Comparison of ENCODE assay signal across 8 cellular contexts in the genomic region with DNA sequence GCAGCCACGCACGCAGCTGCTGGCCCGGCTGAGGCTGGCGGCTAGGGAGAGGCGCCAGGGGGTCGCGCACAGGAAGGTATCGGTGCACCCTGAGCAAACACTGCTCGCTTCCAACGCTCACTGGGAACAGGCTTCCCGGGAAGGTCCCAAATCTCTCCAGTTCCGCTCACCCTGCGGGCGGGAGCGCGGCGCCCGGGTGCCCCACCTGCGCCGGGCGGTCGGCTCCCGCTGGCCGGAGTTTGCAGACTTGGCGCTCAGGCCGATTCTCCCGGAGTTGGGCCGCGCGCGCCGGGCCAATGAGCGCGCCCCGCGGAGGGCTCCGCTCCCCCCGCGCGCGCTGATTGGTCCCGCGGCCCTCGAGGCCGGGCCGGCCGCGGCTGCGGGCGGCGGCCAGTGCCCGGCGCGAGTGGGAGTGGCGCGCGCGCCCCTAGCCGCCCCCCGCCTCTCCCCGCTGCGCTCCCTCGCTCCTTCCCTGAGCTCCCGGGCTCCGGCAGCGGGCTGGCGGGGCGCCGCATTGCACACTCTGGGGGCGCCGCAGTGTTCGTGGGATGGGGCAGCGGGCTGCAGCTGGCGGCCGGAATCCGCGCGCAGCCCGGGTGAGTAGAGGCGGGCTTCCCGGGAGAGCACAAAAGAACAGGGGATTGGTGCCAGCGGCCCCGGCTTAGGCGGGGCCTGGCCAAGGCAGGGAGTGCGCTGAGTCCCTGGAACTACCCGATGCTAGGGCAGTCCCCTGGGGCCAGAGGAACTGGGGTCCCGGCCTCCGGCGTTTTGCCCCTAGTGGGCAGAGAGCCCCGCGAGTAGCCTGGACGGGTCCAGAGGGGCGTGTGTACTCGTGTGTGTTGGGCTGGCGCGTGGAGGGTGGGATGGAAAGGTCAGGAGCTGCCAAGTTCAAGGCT. TPM values are rescaled to one million over a fixed set of nuclear protein-coding genes. Genes with fewer than 3 reads are reported as not detected.
DNase-seq lines count a peak whose midpoint lies in the region; ATAC-seq and TF ChIP-seq lines count a peak whose summit lies in the region.

A gene with protein sequence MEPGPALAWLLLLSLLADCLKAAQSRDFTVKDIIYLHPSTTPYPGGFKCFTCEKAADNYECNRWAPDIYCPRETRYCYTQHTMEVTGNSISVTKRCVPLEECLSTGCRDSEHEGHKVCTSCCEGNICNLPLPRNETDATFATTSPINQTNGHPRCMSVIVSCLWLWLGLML (plus strand): TSS at position 461 of the 896 bp plus-strand sequence. CDS start 107,122 bp downstream, outside the sequence.

- intact Hi-C loops in sciatic nerve (cut with DNase I) = no loop called here

- ATAC-seq in GM19035 (IDR thresholded peaks at IDR 0.05; ENCODE audit: unreplicated experiment) (peak; percentile 88), HG03175 (IDR thresholded peaks at IDR 0.05; ENCODE audit: unreplicated experiment) (peak; percentile 76), sciatic nerve (peak; percentile 94)

- peak; percentile 24 for TF ChIP-seq CTCF in brain microvascular endothelial cell (IDR thresholded peaks at IDR 0.05; ENCODE audit: low read depth, low read length, missing control alignments)

- H3K36me3 ChIP-seq in brain microvascular endothelial cell (replicated peaks) = no peaks in the 10 kb centered on the region

- H3K4me3 ChIP-seq in brain microvascular endothelial cell (ENCODE audit: low read depth, low read length) = peak within 1 kb of the TSS; percentile 66

- in situ Hi-C loops in brain microvascular endothelial cell (cut with HindIII; ENCODE audit: low pct_ligation_motif_present, low sequenced_read_pairs) = no loop called here

- DNase-seq in Ammon's horn (ENCODE audit: low spot score) (peak; percentile 80), NCI-H524 (lab: John Stamatoyannopoulos, UW) (peak; percentile 69 to 78), brain microvascular endothelial cell (peak; percentile 31), iPS-NIHi7 (ENCODE audit: extremely low spot score) (peak; percentile 93), sciatic nerve (ENCODE audit: low spot score) (peak; percentile 79)
- DNase-seq in stimulated activated naive CD4-positive, alpha-beta T cell treated with Interleukin-2 at 50 U/mL for 16 hours (lab: John Stamatoyannopoulos, UW) = no peak

- H3K27ac ChIP-seq in brain microvascular endothelial cell = no peak within 1 kb of the TSS

- peaks cover 7% of the 10 kb centered on the region for H3K27me3 ChIP-seq in brain microvascular endothelial cell (replicated peaks)

RNA-seq across cellular contexts. Expression of the gene that starts here (rescaled TPM):
- total RNA-seq in sciatic nerve = 10.0 TPM
